ENCODE assay signal across 10 cellular contexts in genomic region chr2:106053116-106053515, GRCh38.
DNase-seq lines count a peak whose midpoint lies in the region; ATAC-seq and TF ChIP-seq lines count a peak whose summit lies in the region.
"Had no signal": no experiment of that assay in that cellular context is flagged by ENCODE, and none has a peak within 500 bp of the region (broad histone marks: within the 10 kb centered on the region; RNA-seq: fewer than 3 reads in every experiment).

No MANE protein-coding gene starts in this region.

- in situ Hi-C loops in gastrocnemius medialis (cut with MboI; ENCODE audit: low sequenced_read_pairs in 4 of 4) = no loop called here

- H3K36me3 ChIP-seq in stomach (no peaks in the 10 kb centered on the region), gastrocnemius medialis (no peaks in the 10 kb centered on the region)

- H3K9me3 ChIP-seq in stomach = no peaks in the 10 kb centered on the region
- no peaks in the 10 kb centered on the region for H3K9me3 ChIP-seq in gastrocnemius medialis

- H3K4me1 ChIP-seq in stomach (peaks cover 0 to 5% (median 0%) of the 10 kb centered on the region in 4 donors), gastrocnemius medialis (peaks cover 0 to 7% of the 10 kb centered on the region in 2 donors)

- TF ChIP-seq EP300 in stomach (IDR thresholded peaks at IDR 0.05) = no peak

- intact Hi-C loops in stomach (cut with DNase I; ENCODE audit: low total_unique reads) = no loop called here
- intact Hi-C loops in gastrocnemius medialis (cut with DNase I; ENCODE audit: low total_unique reads) = no loop called here

- H3K27me3 ChIP-seq in stomach (no peaks in the 10 kb centered on the region), gastrocnemius medialis (no peaks in the 10 kb centered on the region)

- DNase-seq in GM04503 (ENCODE audit: low read depth) (peak; percentile 37), NCI-H1694 (lab: John Stamatoyannopoulos, UW) (peak; percentile 20), skeletal muscle cell (ENCODE audit: low read depth) (peak; percentile 45), DMS79 treated with DMSO at 0.1 percent for 48 hours (lab: John Stamatoyannopoulos, UW) (no peak), medulla oblongata (ENCODE audit: extremely low spot score) (no peak), stomach (no peak), gastrocnemius medialis (no peak)
- peak; percentile 16 for DNase-seq in central memory CD4-positive, alpha-beta T cell
- DNase-seq: head of caudate nucleus had no signal

- 69 to 83% (median 81%) methylated on average over 2 of the region's 2 CpGs for WGBS in stomach, 5 donors

- H3K4me3 ChIP-seq in skeletal muscle cell (ENCODE audit: low read depth, low read length) (no peak overlapping the region), stomach (no peak overlapping the region), gastrocnemius medialis (no peak overlapping the region)
- H3K4me3 ChIP-seq: GM12878 had no signal

- TF ChIP-seq CTCF in stomach (IDR thresholded peaks at IDR 0.05) (no peak), gastrocnemius medialis (IDR thresholded peaks at IDR 0.05 in 4 of 5, conservative IDR thresholded peaks at IDR 0.05 in 1 of 5) (no peak)

- ATAC-seq in gastrocnemius medialis = no peak
- ATAC-seq: GM12878 had no signal

- H3K27ac ChIP-seq in stomach (no peak overlapping the region), gastrocnemius medialis (no peak overlapping the region)

- TF ChIP-seq POLR2A in stomach (IDR thresholded peaks at IDR 0.05) (no peak), gastrocnemius medialis (IDR thresholded peaks at IDR 0.05) (no peak)

Comparison
In these comparisons a context has a peak if more than half of its experiments do, and no peak if none do; other contexts are left out.
1. DNase-seq: peak in GM04503 (single experiment), NCI-H1694 (single experiment), central memory CD4-positive, alpha-beta T cell (single experiment) and skeletal muscle cell (single experiment); none in DMS79 treated with DMSO at 0.1 percent for 48 hours (single experiment), medulla oblongata (single experiment), stomach (single experiment) and gastrocnemius medialis (0 of 2).